In genomic region chr18:48899558-48900174, GRCh38 we compare ENCODE assay signal across 20 cellular contexts. TPM values are rescaled to one million over a fixed set of nuclear protein-coding genes. Genes with fewer than 3 reads are reported as not detected.
A peak's percentile ranks its signal among the peaks of the same experiment; 100 is the strongest.
DNase-seq lines count a peak whose midpoint lies in the region; ATAC-seq, FAIRE-seq and TF ChIP-seq lines count a peak whose summit lies in the region.
"Had no signal": no experiment of that assay in that cellular context is flagged by ENCODE, and none has a peak within 500 bp of the region (broad histone marks: within the 10 kb centered on the region; RNA-seq: fewer than 3 reads in every experiment).

No MANE protein-coding gene starts in this region.

- H3K27me3 ChIP-seq in IMR-90 (ENCODE audit: control insufficient read depth, insufficient read depth, low read length) (no peaks in the 10 kb centered on the region), K562 (ENCODE audit: control insufficient read depth in 2 of 2, insufficient read depth in 2 of 2, low read length in 2 of 2) (no peaks in the 10 kb centered on the region)
- H3K27me3 ChIP-seq in naive thymus-derived CD4-positive, alpha-beta T cell (ENCODE audit: control insufficient read depth in 2 of 2, insufficient read depth in 2 of 2, low read length in 2 of 2) = no peaks in the 10 kb centered on the region

- H3K9me3 ChIP-seq in IMR-90 (ENCODE audit: control insufficient read depth, insufficient read depth, low read length) (peaks cover 3% of the 10 kb centered on the region), K562 (replicated peaks; ENCODE audit: control insufficient read depth, insufficient read depth, low read depth, low read length) (no peaks in the 10 kb centered on the region)
- H3K9me3 ChIP-seq in naive thymus-derived CD4-positive, alpha-beta T cell (ENCODE audit: control insufficient read depth in 2 of 3, low read length in 3 of 3) = peaks cover 0 to 7% (median 0%) of the 10 kb centered on the region in 3 experiments
- H3K9me3 ChIP-seq: HAP-1 had no signal

- peak; percentile 18 for ATAC-seq in activated naive CD8-positive, alpha-beta T cell treated with anti-CD3 and anti-CD28 coated beads, Interleukin-2, amount 10 ng/mL, durations not matched to agents 7 days and 5 days (ENCODE audit: low read depth)
- ATAC-seq in IMR-90 (ENCODE audit: low read depth) = no peak
- no peak for ATAC-seq in K562
- no peak for ATAC-seq in HG03571 (IDR thresholded peaks at IDR 0.05; ENCODE audit: unreplicated experiment)
- no peak for ATAC-seq in naive thymus-derived CD4-positive, alpha-beta T cell

- H3K9me3 Mint-ChIP-seq in activated naive CD8-positive, alpha-beta T cell treated with anti-CD3 and anti-CD28 coated beads, Interleukin-2, amount 10 ng/mL, durations not matched to agents 7 days and 5 days = peaks cover 11% of the 10 kb centered on the region
- peaks cover 10% of the 10 kb centered on the region for H3K9me3 Mint-ChIP-seq in activated naive CD8-positive, alpha-beta T cell treated with anti-CD3 and anti-CD28 coated beads for 36 hours
- H3K9me3 Mint-ChIP-seq in T-helper 2 cell treated with Interferon-gamma antibody and Interleukin-4, amounts not matched to agents 5 μg/mL and 100 μg/mL, for 36 hours = peaks cover 9% of the 10 kb centered on the region
- H3K9me3 Mint-ChIP-seq in naive thymus-derived CD4-positive, alpha-beta T cell = peaks cover 3 to 13% (median 8%) of the 10 kb centered on the region in 11 donors

- in situ Hi-C loops in IMR-90 (cut with MboI; ENCODE audit: low sequenced_read_pairs) (no loop called here), K562 (cut with MboI) (no loop called here)

- H3K4me2 ChIP-seq in IMR-90 (ENCODE audit: low read depth, low read length) (no peak overlapping the region), K562 (ENCODE audit: insufficient read depth, low read length) (no peak overlapping the region)

- H3K4me1 ChIP-seq in IMR-90 (ENCODE audit: control insufficient read depth, insufficient read depth, low read length) = peaks cover 26% of the 10 kb centered on the region
- peaks cover 23 to 24% of the 10 kb centered on the region in 2 experiments for H3K4me1 ChIP-seq in K562 (replicated peaks in 1 of 2; ENCODE audit: control insufficient read depth in 2 of 2, insufficient read depth in 2 of 2, low read length in 2 of 2)
- H3K4me1 ChIP-seq in naive thymus-derived CD4-positive, alpha-beta T cell (ENCODE audit: control insufficient read depth in 2 of 2, insufficient read depth in 2 of 2, low read length in 2 of 2) = no peaks in the 10 kb centered on the region

- H3K36me3 Mint-ChIP-seq in activated naive CD8-positive, alpha-beta T cell treated with anti-CD3 and anti-CD28 coated beads, Interleukin-2, amount 10 ng/mL, durations not matched to agents 7 days and 5 days = peaks cover 8% of the 10 kb centered on the region
- no peaks in the 10 kb centered on the region for H3K36me3 Mint-ChIP-seq in activated naive CD8-positive, alpha-beta T cell treated with anti-CD3 and anti-CD28 coated beads for 36 hours
- no peaks in the 10 kb centered on the region for H3K36me3 Mint-ChIP-seq in T-helper 2 cell treated with Interferon-gamma antibody and Interleukin-4, amounts not matched to agents 5 μg/mL and 100 μg/mL, for 36 hours (ENCODE audit: low read depth)
- peaks cover 0 to 11% (median 7%) of the 10 kb centered on the region in 5 donors for H3K36me3 Mint-ChIP-seq in naive thymus-derived CD4-positive, alpha-beta T cell

- H3K27me3 Mint-ChIP-seq in activated naive CD8-positive, alpha-beta T cell treated with anti-CD3 and anti-CD28 coated beads, Interleukin-2, amount 10 ng/mL, durations not matched to agents 7 days and 5 days = no peaks in the 10 kb centered on the region
- H3K27me3 Mint-ChIP-seq in activated naive CD8-positive, alpha-beta T cell treated with anti-CD3 and anti-CD28 coated beads for 36 hours = no peaks in the 10 kb centered on the region
- peaks cover 3% of the 10 kb centered on the region for H3K27me3 Mint-ChIP-seq in T-helper 2 cell treated with Interferon-gamma antibody and Interleukin-4, amounts not matched to agents 5 μg/mL and 100 μg/mL, for 36 hours (ENCODE audit: low read depth)
- peaks cover 0 to 5% (median 0%) of the 10 kb centered on the region in 5 donors for H3K27me3 Mint-ChIP-seq in naive thymus-derived CD4-positive, alpha-beta T cell
- H3K27me3 Mint-ChIP-seq: CD4-positive, alpha-beta T cell had no signal

- intact Hi-C loops in IMR-90 (cut with micrococcal nuclease) (no loop called here), K562 (cut with micrococcal nuclease) (loop anchor here (10.0 kb wide), 1 partner anchor 115 kb away; no protein-coding TSS in a partner anchor)
- intact Hi-C loops in naive thymus-derived CD4-positive, alpha-beta T cell (cut with micrococcal nuclease) = no loop called here

- H4K5ac ChIP-seq in IMR-90 (ENCODE audit: low read depth, low read length) = no peak overlapping the region

- no peak overlapping the region for H3K14ac ChIP-seq in IMR-90 (replicated peaks; ENCODE audit: low read depth, low read length)

- CTCF ChIA-PET in IMR-90 (lab: Yijun Ruan, JAX) (no interaction called here), K562 (lab: Yijun Ruan, JAX; ENCODE audit: low intra/inter-chr PET ratio) (no interaction called here)
- CTCF ChIA-PET in naive thymus-derived CD4-positive, alpha-beta T cell (lab: Charles Lee) = interaction anchor here (0.9 kb wide), 1 partner anchor 11 kb away, joined by 3 read pairs; no protein-coding TSS in a partner anchor

- H3K18ac ChIP-seq in IMR-90 (ENCODE audit: low read depth, low read length) = no peak overlapping the region

- no peaks in the 10 kb centered on the region for H3K79me2 ChIP-seq in K562 (ENCODE audit: control insufficient read depth, insufficient read depth, low read length)

- H2BK20ac ChIP-seq in IMR-90 (ENCODE audit: low read depth, low read length) = no peak overlapping the region

- H3K23ac ChIP-seq in IMR-90 (ENCODE audit: low read depth, low read length) = no peak overlapping the region

- no peak overlapping the region for H4K8ac ChIP-seq in IMR-90 (ENCODE audit: low read depth in 2 of 2, low read length in 2 of 2)

- H2BK15ac ChIP-seq in IMR-90 (ENCODE audit: low read depth, low read length) = no peak overlapping the region

- H3K9ac ChIP-seq in IMR-90 (ENCODE audit: low read depth, low read length) = no peak overlapping the region
- H3K9ac ChIP-seq in K562 (ENCODE audit: insufficient read depth in 1 of 2, low read depth in 2 of 2, low read length in 2 of 2) = no peak overlapping the region

- TF ChIP-seq CTCF in IMR-90 (conservative IDR thresholded peaks at IDR 0.05; ENCODE audit: low read depth, low read length) = no peak
- no peak for TF ChIP-seq CTCF in K562 (IDR thresholded peaks at IDR 0.05 in 2 of 3, conservative IDR thresholded peaks at IDR 0.05 in 1 of 3; ENCODE audit: insufficient read depth in 2 of 3, low read depth in 1 of 3, low read length in 3 of 3)

- FAIRE-seq in K562 (lab: Jason Lieb, UNC) = no peak
- FAIRE-seq: H1 had no signal

- H3K27ac ChIP-seq in IMR-90 (ENCODE audit: insufficient read depth, low read length) = no peak overlapping the region
- H3K27ac ChIP-seq in K562 (ENCODE audit: extremely low read depth, low read depth, low read length) = no peak overlapping the region
- no peak overlapping the region for H3K27ac ChIP-seq in naive thymus-derived CD4-positive, alpha-beta T cell (ENCODE audit: low read depth, low read length)
- H3K27ac ChIP-seq: HL-60 had no signal

- peaks cover 26% of the 10 kb centered on the region for H3K9me1 ChIP-seq in IMR-90 (ENCODE audit: insufficient read depth, low read length)
- no peaks in the 10 kb centered on the region for H3K9me1 ChIP-seq in K562 (ENCODE audit: control insufficient read depth, insufficient read depth, low read length)

- H3K4me3 Mint-ChIP-seq in activated naive CD8-positive, alpha-beta T cell treated with anti-CD3 and anti-CD28 coated beads, Interleukin-2, amount 10 ng/mL, durations not matched to agents 7 days and 5 days = no peak overlapping the region
- H3K4me3 Mint-ChIP-seq in activated naive CD8-positive, alpha-beta T cell treated with anti-CD3 and anti-CD28 coated beads for 36 hours = no peak overlapping the region
- no peak overlapping the region for H3K4me3 Mint-ChIP-seq in T-helper 2 cell treated with Interferon-gamma antibody and Interleukin-4, amounts not matched to agents 5 μg/mL and 100 μg/mL, for 36 hours
- H3K4me3 Mint-ChIP-seq in naive thymus-derived CD4-positive, alpha-beta T cell = no peak overlapping the region
- H3K4me3 Mint-ChIP-seq: B cell; CD4-positive, alpha-beta T cell; HFFc6 had no signal

- no peak overlapping the region for H3K56ac ChIP-seq in IMR-90 (ENCODE audit: extremely low read depth, insufficient read depth, low read length)

- H3K36me3 ChIP-seq in IMR-90 (ENCODE audit: control insufficient read depth, insufficient read depth, low read length) = no peaks in the 10 kb centered on the region
- H3K36me3 ChIP-seq in K562 (ENCODE audit: control insufficient read depth, insufficient read depth, low read length) = no peaks in the 10 kb centered on the region
- no peaks in the 10 kb centered on the region for H3K36me3 ChIP-seq in naive thymus-derived CD4-positive, alpha-beta T cell (ENCODE audit: control insufficient read depth in 2 of 3, insufficient read depth in 3 of 3, low read length in 3 of 3)
- H3K36me3 ChIP-seq: HAP-1 had no signal

- POLR2A ChIA-PET in activated naive CD8-positive, alpha-beta T cell treated with anti-CD3 and anti-CD28 coated beads, Interleukin-2, amount 10 ng/mL, durations not matched to agents 7 days and 5 days (lab: Charles Lee) = no interaction called here
- POLR2A ChIA-PET in IMR-90 (lab: Charles Lee; ENCODE audit: unreplicated experiment) (no interaction called here), K562 (lab: Yijun Ruan, JAX) (no interaction called here)
- POLR2A ChIA-PET in naive thymus-derived CD4-positive, alpha-beta T cell (lab: Charles Lee) = no interaction called here

- WGBS in IMR-90 (ENCODE audit: extremely low coverage in 2 of 2, insufficient read length in 1 of 2), 2 experiments = no CpG with 5 or more reads among the region's 4 CpGs
- 23% methylated on average over 4 of the region's 4 CpGs for WGBS in K562 (ENCODE audit: insufficient coverage, low coverage, missing lambda C conversion rate)

- H4K91ac ChIP-seq in IMR-90 (ENCODE audit: insufficient read depth, low read depth, low read length) = no peak overlapping the region

- H3K27ac Mint-ChIP-seq in activated naive CD8-positive, alpha-beta T cell treated with anti-CD3 and anti-CD28 coated beads, Interleukin-2, amount 10 ng/mL, durations not matched to agents 7 days and 5 days = no peak overlapping the region
- H3K27ac Mint-ChIP-seq in activated naive CD8-positive, alpha-beta T cell treated with anti-CD3 and anti-CD28 coated beads for 36 hours = no peak overlapping the region
- H3K27ac Mint-ChIP-seq in T-helper 2 cell treated with Interferon-gamma antibody and Interleukin-4, amounts not matched to agents 5 μg/mL and 100 μg/mL, for 36 hours = no peak overlapping the region
- H3K27ac Mint-ChIP-seq in naive thymus-derived CD4-positive, alpha-beta T cell = no peak overlapping the region
- H3K27ac Mint-ChIP-seq: B cell; CD4-positive, alpha-beta T cell; HFFc6; IgD-negative memory B cell had no signal

- peak overlapping the region; percentile 72; the same call in 1 of the 2 replicates for H2AK5ac ChIP-seq in IMR-90 (ENCODE audit: low read depth, low read length)

- H4K20me1 ChIP-seq in IMR-90 (ENCODE audit: insufficient read depth, low read length) = no peaks in the 10 kb centered on the region
- 0 out of 2 replicates have a peak, but pooled peaks cover 3% of the 10 kb centered on the region for H4K20me1 ChIP-seq in K562 (replicated peaks; ENCODE audit: control insufficient read depth, insufficient read depth, low read length)

- peaks cover 22% of the 10 kb centered on the region for H3K4me1 Mint-ChIP-seq in activated naive CD8-positive, alpha-beta T cell treated with anti-CD3 and anti-CD28 coated beads, Interleukin-2, amount 10 ng/mL, durations not matched to agents 7 days and 5 days
- peaks cover 11% of the 10 kb centered on the region for H3K4me1 Mint-ChIP-seq in activated naive CD8-positive, alpha-beta T cell treated with anti-CD3 and anti-CD28 coated beads for 36 hours
- peaks cover 7% of the 10 kb centered on the region for H3K4me1 Mint-ChIP-seq in T-helper 2 cell treated with Interferon-gamma antibody and Interleukin-4, amounts not matched to agents 5 μg/mL and 100 μg/mL, for 36 hours (ENCODE audit: low read depth)
- peaks cover 0 to 24% (median 18%) of the 10 kb centered on the region in 7 donors for H3K4me1 Mint-ChIP-seq in naive thymus-derived CD4-positive, alpha-beta T cell

- H2AK9ac ChIP-seq in IMR-90 (replicated peaks; ENCODE audit: low read depth, low read length, poor library complexity) = no peak overlapping the region

- dilution Hi-C loops in IMR-90 (cut with HindIII; ENCODE audit: low sequenced_read_pairs, unreplicated experiment) = no loop called here

- H3K4me3 ChIP-seq in IMR-90 (ENCODE audit: insufficient read depth, low read depth, low read length) = no peak overlapping the region
- no peak overlapping the region for H3K4me3 ChIP-seq in K562
- no peak overlapping the region for H3K4me3 ChIP-seq in naive thymus-derived CD4-positive, alpha-beta T cell (ENCODE audit: low read length)
- H3K4me3 ChIP-seq: HAP-1 had no signal

- TF ChIP-seq POLR2A in IMR-90 (IDR thresholded peaks at IDR 0.05; ENCODE audit: low read depth, low read length) = no peak
- no peak for TF ChIP-seq POLR2A in K562 (conservative IDR thresholded peaks at IDR 0.05)

- no peak overlapping the region for H2BK120ac ChIP-seq in IMR-90 (ENCODE audit: low read depth, low read length)

- no peak overlapping the region for H2AFZ ChIP-seq in IMR-90 (replicated peaks; ENCODE audit: low read length, poor library complexity)
- H2AFZ ChIP-seq in K562 (ENCODE audit: low read depth, low read length) = no peak overlapping the region

- TF ChIP-seq EP300 in K562 (IDR thresholded peaks at IDR 0.05; ENCODE audit: low read length) = no peak

- H2BK5ac ChIP-seq in IMR-90 (ENCODE audit: low read depth, low read length, poor library complexity, severe bottlenecking) = no peak overlapping the region

- no peak overlapping the region for H3K4ac ChIP-seq in IMR-90 (ENCODE audit: low read depth, low read length)

- peaks cover 8 to 17% of the 10 kb centered on the region in 2 experiments; a peak in 3 of 4 replicates for H3K79me1 ChIP-seq in IMR-90 (ENCODE audit: low read depth in 1 of 2, low read length in 2 of 2)

- TF ChIP-seq RAD21 in IMR-90 (IDR thresholded peaks at IDR 0.05; ENCODE audit: low read length) (no peak), K562 (CRISPR knock-in tag; conservative IDR thresholded peaks at IDR 0.05 in 1 of 2, IDR thresholded peaks at IDR 0.05 in 1 of 2) (no peak)

- DNase-seq in activated naive CD8-positive, alpha-beta T cell treated with anti-CD3 and anti-CD28 coated beads, Interleukin-2, amount 10 ng/mL, durations not matched to agents 7 days and 5 days = no peak
- no peak for DNase-seq in activated naive CD8-positive, alpha-beta T cell treated with anti-CD3 and anti-CD28 coated beads for 36 hours
- DNase-seq in ELR (ENCODE audit: low read depth) = peak; percentile 24
- no peak for DNase-seq in IMR-90
- no peak for DNase-seq in K562 (ENCODE audit: extremely low read depth in 1 of 4, low spot score in 3 of 4)
- DNase-seq in T-helper 2 cell treated with Interferon-gamma antibody and Interleukin-4, amounts not matched to agents 5 μg/mL and 100 μg/mL, for 36 hours (ENCODE audit: low spot score) = no peak
- DNase-seq in naive thymus-derived CD4-positive, alpha-beta T cell = no peak
- DNase-seq: C1 segment of cervical spinal cord; Calu3; CD4-positive, alpha-beta T cell; DMS79 treated with DMSO at 0.1 percent for 48 hours; EL; GDM1; HFFc6 had no signal

- BruUV-seq in IMR-90 (replicated peaks; lab: Mats Ljungman, UMichigan) = no TSS peak
- BruUV-seq in K562 (replicated peaks; lab: Mats Ljungman, UMichigan) = no TSS peak

RNA-seq across cellular contexts. Expression of gene SMAD7, which starts 51.1 kb away (rescaled TPM):
- 10 to 100 TPM; 26.8 to 30.1 TPM for total RNA-seq in activated naive CD8-positive, alpha-beta T cell treated with anti-CD3 and anti-CD28 coated beads, Interleukin-2, amount 10 ng/mL, durations not matched to agents 7 days and 5 days
- total RNA-seq in activated naive CD8-positive, alpha-beta T cell treated with anti-CD3 and anti-CD28 coated beads for 36 hours = 1 to 10 TPM; 9.0 to 9.4 TPM
- total RNA-seq in IMR-90 (2012; rRNA removed) (13.3 and 15.8 TPM in 2 replicates), K562 (2014; rRNA removed) (2.9 and 3.0 TPM in 2 replicates), K562 (2014; rRNA removed; fragmentation: Illumina TruSeq; extraction: Trizol) (1.1 and 1.3 TPM in 2 replicates), K562 (2015; rRNA removed; fragmentation: Illumina TruSeq; extraction: Trizol) (0.90 and 0.94 TPM in 2 replicates), K562 (2021) (2.1 and 2.5 TPM in 2 replicates)
- polyA plus RNA-seq in IMR-90 (2012; rRNA removed) (17.6 and 17.9 TPM in 2 replicates), K562 (2011; rRNA removed) (1.8 TPM in 2 replicates), K562 (2014; fragmentation: Illumina TruSeq; extraction: Trizol) (1.4 and 1.6 TPM in 2 replicates), K562 (2014; fragmentation: Nextera tagmentation; extraction: Ambion mirVana) (under 1 TPM; 0.13 to 0.23 TPM), K562 (2014; rRNA removed) (1.8 and 2.9 TPM in 2 replicates)
- 8.3 and 14.6 TPM in 2 replicates for polyA plus RNA-seq in IMR-90 (2012; cell fraction: cytosol; rRNA removed)
- 22.6 and 22.9 TPM in 2 replicates for polyA plus RNA-seq in IMR-90 (2012; cell fraction: nucleus; rRNA removed; ENCODE audit: low replicate concordance)
- total RNA-seq in K562 (2011; cell fraction: chromatin; rRNA removed; ENCODE audit: low replicate concordance) = 2.6 and 6.2 TPM in 2 replicates
- total RNA-seq in K562 (2011; cell fraction: nucleolus; rRNA removed) = 3.9 and 7.0 TPM in 2 replicates
- total RNA-seq in K562 (2011; cell fraction: nucleoplasm; rRNA removed) = 3.3 and 4.1 TPM in 2 replicates
- polyA plus RNA-seq in K562 (2011; cell fraction: cytosol; rRNA removed) = 3.3 and 3.7 TPM in 2 replicates
- 4.6 and 5.7 TPM in 2 replicates for polyA plus RNA-seq in K562 (2011; cell fraction: nucleus; rRNA removed)
- polyA plus RNA-seq in K562 (2012) = 1.7 and 4.1 TPM in 2 replicates
- polyA minus RNA-seq in K562 (2011; rRNA and poly(A)+ RNA removed) = 3.4 and 3.7 TPM in 2 replicates
- 2.0 and 4.6 TPM in 2 replicates for polyA minus RNA-seq in K562 (2011; cell fraction: cytosol; rRNA and poly(A)+ RNA removed)
- 3.8 and 4.7 TPM in 2 replicates for polyA minus RNA-seq in K562 (2011; cell fraction: nucleus; rRNA and poly(A)+ RNA removed)
- 10 to 100 TPM; 21.2 to 79.4 (median 30.1) TPM for total RNA-seq in naive thymus-derived CD4-positive, alpha-beta T cell
- 1 to 10 TPM; 5.3 to 6.5 TPM for polyA plus RNA-seq in naive thymus-derived CD4-positive, alpha-beta T cell
